8 cellular contexts compared by ENCODE assay signal in genomic region chr19:47109541-47110375, GRCh38. TPM values are rescaled to one million over a fixed set of nuclear protein-coding genes. Genes with fewer than 3 reads are reported as not detected.
DNase-seq lines count a peak whose midpoint lies in the region; ATAC-seq, FAIRE-seq and TF ChIP-seq lines count a peak whose summit lies in the region.

No MANE protein-coding gene starts in this region.

- H4K20me1 ChIP-seq in GM23248 (ENCODE audit: insufficient read depth) (no peaks in the 10 kb centered on the region), PC-9 (ENCODE audit: insufficient read depth) (peaks cover 11% of the 10 kb centered on the region; the same call in 1 of the 2 replicates)

- H3K79me2 ChIP-seq in GM23248 (ENCODE audit: insufficient read depth) (peaks cover 55% of the 10 kb centered on the region), PC-9 (ENCODE audit: low read depth) (peaks cover 75% of the 10 kb centered on the region)

- no peak for FAIRE-seq in frontal cortex (lab: Jason Lieb, UNC)

- H3K9ac ChIP-seq in GM23248: peak overlapping the region; percentile 98
- peak overlapping the region; percentile 100 for H3K9ac ChIP-seq in iPS-18a (ENCODE audit: low read length)

- H3K4me1 ChIP-seq in GM23248 (ENCODE audit: insufficient read depth): peaks cover 42% of the 10 kb centered on the region
- peaks cover 51% of the 10 kb centered on the region for H3K4me1 ChIP-seq in PC-9 (replicated peaks; ENCODE audit: insufficient read depth)
- peaks cover 33% of the 10 kb centered on the region for H3K4me1 ChIP-seq in iPS-18a (ENCODE audit: control insufficient read depth, low read depth, low read length)

- H3K9me3 ChIP-seq in GM23248 (ENCODE audit: low read depth) (no peaks in the 10 kb centered on the region), PC-9 (ENCODE audit: insufficient read depth, low read depth) (no peaks in the 10 kb centered on the region), iPS-18a (ENCODE audit: control insufficient read depth, low read depth, low read length) (no peaks in the 10 kb centered on the region)

- H3K9me2 ChIP-seq in GM23248 (ENCODE audit: insufficient read depth): no peaks in the 10 kb centered on the region
- no peaks in the 10 kb centered on the region for H3K9me2 ChIP-seq in PC-9 (ENCODE audit: insufficient read depth)

- POLR2A ChIA-PET in PC-9 (lab: Charles Lee; ENCODE audit: unreplicated experiment): interaction anchor here (0.6 kb wide), 1 partner anchor 540 kb away, joined by 4 read pairs; no protein-coding TSS in a partner anchor

- TF ChIP-seq CTCF in PC-9 (conservative IDR thresholded peaks at IDR 0.05): no peak

- BruUV-seq in PC-9 (replicated peaks; lab: Mats Ljungman, UMichigan): no TSS peak

- H3K4me2 ChIP-seq in GM23248 (ENCODE audit: unreplicated experiment) (peak overlapping the region; percentile 99), PC-9 (peak overlapping the region; percentile 86)

- ATAC-seq in GM21576 (IDR thresholded peaks at IDR 0.05; ENCODE audit: unreplicated experiment): no peak
- ATAC-seq in GM19023 (IDR thresholded peaks at IDR 0.05; ENCODE audit: unreplicated experiment): no peak

- H2AFZ ChIP-seq in GM23248 (no peak overlapping the region), PC-9 (no peak overlapping the region)

- H3K36me3 ChIP-seq in GM23248 (ENCODE audit: low read depth): no peaks in the 10 kb centered on the region
- H3K36me3 ChIP-seq in PC-9 (ENCODE audit: low read depth): peaks cover 21% of the 10 kb centered on the region
- H3K36me3 ChIP-seq in iPS-18a (ENCODE audit: control insufficient read depth, low read depth, low read length): peaks cover 23% of the 10 kb centered on the region

- CTCF ChIA-PET in PC-9 (lab: Charles Lee): no interaction called here

- H3K27ac ChIP-seq in GM23248 (peak overlapping the region; percentile 96), PC-9 (peak overlapping the region; percentile 98), iPS-18a (ENCODE audit: low read length) (peak overlapping the region; percentile 93)

- no peaks in the 10 kb centered on the region for H3K27me3 ChIP-seq in GM23248 (replicated peaks; ENCODE audit: insufficient read depth)
- H3K27me3 ChIP-seq in PC-9 (ENCODE audit: insufficient read depth, low read depth): no peaks in the 10 kb centered on the region
- no peaks in the 10 kb centered on the region for H3K27me3 ChIP-seq in iPS-18a (ENCODE audit: control insufficient read depth, insufficient read depth, low read length)

- intact Hi-C loops in PC-9 (cut with micrococcal nuclease; ENCODE audit: unreplicated experiment): no loop called here

- H3K4me3 ChIP-seq in GM23248: peak overlapping the region; percentile 78
- H3K4me3 ChIP-seq in PC-9: peak overlapping the region; percentile 71
- peak overlapping the region; percentile 94 for H3K4me3 ChIP-seq in iPS-18a (ENCODE audit: low read length)

- WGBS in GM23248 (ENCODE audit: low coverage in 1 of 2, low lambda C conversion rate in 2 of 2, missing lambda C conversion rate in 2 of 2), 2 experiments: 8 to 9% methylated on average over 15 of the region's 15 CpGs

- H3F3A ChIP-seq in GM23248 (ENCODE audit: insufficient read depth): peaks cover 69% of the 10 kb centered on the region
- H3F3A ChIP-seq in PC-9 (ENCODE audit: insufficient read depth, low read depth): peaks cover 51% of the 10 kb centered on the region

- DNase-seq in GM23248 (peak; percentile 60), PC-9 (no peak), amniotic epithelial cell (ENCODE audit: low read depth) (peak; percentile 54), frontal cortex (ENCODE audit: low spot score in 2 of 2) (no peak)
- DNase-seq in stimulated activated CD4-positive, alpha-beta T cell treated with anti-CD3 and anti-CD28 coated beads, Interleukin-1b, Interleukin-23, amount 100 ng/mL, for 48 hours: peak; percentile 81

- in situ Hi-C loops in GM23248 (cut with MboI): no loop called here

RNA-seq across cellular contexts. Expression of gene ZC3H4, which starts 3.8 kb away (rescaled TPM):
- 9.1 and 9.9 TPM in 2 replicates for total RNA-seq in GM23248 (2014; rRNA removed; shearing (Covaris generic))
- 6.0 and 7.0 TPM in 2 replicates for polyA plus RNA-seq in GM23248 (2016; fragmentation: Nextera tagmentation; extraction: Ambion mirVana)
- total RNA-seq in PC-9 (2021) (41.6 and 51.9 TPM in 2 replicates), frontal cortex (11.4 TPM)

RNA-seq across cellular contexts. Expression of gene SAE1, which starts 20.9 kb away (rescaled TPM):
- total RNA-seq in GM23248 (2014; rRNA removed; shearing (Covaris generic)): 132 and 177 TPM in 2 replicates
- 143 and 154 TPM in 2 replicates for polyA plus RNA-seq in GM23248 (2016; fragmentation: Nextera tagmentation; extraction: Ambion mirVana)
- total RNA-seq in PC-9 (2021) (133 and 148 TPM in 2 replicates), frontal cortex (96.2 TPM)

Comparison
In these comparisons a context has a peak if more than half of its experiments do, and no peak if none do; other contexts are left out.
1. DNase-seq: peak in GM23248 (single experiment), amniotic epithelial cell (single experiment) and stimulated activated CD4-positive, alpha-beta T cell treated with anti-CD3 and anti-CD28 coated beads, Interleukin-1b, Interleukin-23, amount 100 ng/mL, for 48 hours (single experiment); none in PC-9 (0 of 2) and frontal cortex (0 of 2).
2. Peak in every context shown above with its lines, with median percentiles within 50 percentile points of each other: H3K27ac ChIP-seq and H3K4me3 ChIP-seq.